9 cellular contexts compared by ENCODE assay signal in the genomic region with DNA sequence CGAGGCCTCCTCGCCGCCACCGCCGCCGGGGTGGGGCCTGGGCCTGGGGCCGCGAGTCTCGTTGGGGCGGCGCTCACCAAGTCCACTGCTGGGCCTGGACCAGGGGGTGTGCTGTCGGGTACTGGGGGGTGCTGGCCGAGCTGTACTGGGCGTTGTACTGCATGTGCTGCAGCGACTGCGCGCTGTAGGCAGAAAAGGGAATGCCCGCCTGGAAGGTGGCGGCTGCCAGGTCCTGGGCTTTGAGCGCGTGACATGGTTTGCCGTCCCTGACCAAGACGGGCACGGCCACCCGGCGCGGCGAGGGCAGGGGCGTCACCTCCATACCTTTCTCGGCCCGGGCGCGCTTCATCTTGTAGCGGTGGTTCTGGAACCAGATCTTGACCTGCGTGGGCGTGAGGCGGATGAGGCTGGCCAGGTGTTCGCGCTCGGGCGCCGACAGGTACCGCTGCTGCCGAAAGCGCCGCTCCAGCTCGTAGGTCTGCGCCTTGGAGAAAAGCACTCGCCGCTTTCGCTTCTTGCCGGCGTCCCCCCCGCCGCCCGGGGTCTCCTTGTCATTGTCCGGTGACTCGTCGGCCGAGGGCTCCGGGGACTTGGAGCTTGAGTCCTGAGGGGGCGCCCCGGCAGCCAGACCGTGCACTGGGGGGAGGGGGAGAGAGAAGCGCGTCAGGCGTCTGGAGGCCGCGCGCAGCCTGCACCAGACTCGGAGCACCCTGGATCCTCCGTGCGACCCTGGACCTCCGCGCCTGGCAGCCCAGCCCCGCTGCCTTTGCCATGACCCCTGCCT. TPM values are rescaled to one million over a fixed set of nuclear protein-coding genes. Genes with fewer than 3 reads are reported as not detected.
DNase-seq lines count a peak whose midpoint lies in the region; ATAC-seq and FAIRE-seq lines count a peak whose summit lies in the region.
"Had no signal": no experiment of that assay in that cellular context is flagged by ENCODE, and none has a peak within 500 bp of the region (broad histone marks: within the 10 kb centered on the region; RNA-seq: fewer than 3 reads in every experiment).

No MANE protein-coding gene starts in this region.

- H3K36me3 ChIP-seq in iPS-15b (ENCODE audit: control insufficient read depth, insufficient read depth, low read length) = no peaks in the 10 kb centered on the region

- peaks cover 24% of the 10 kb centered on the region for H3K4me1 Mint-ChIP-seq in activated CD4-positive, alpha-beta T cell treated with anti-CD3 and anti-CD28 coated beads, Interleukin-2, amount 10 ng/mL, durations not matched to agents 24 days and 14 days
- peaks cover 49% of the 10 kb centered on the region for H3K4me1 Mint-ChIP-seq in activated T-cell treated with anti-CD3 and anti-CD28 coated beads, Interleukin-2, amount 50 U/mL, for 72 hours (ENCODE audit: low read depth)
- peaks cover 34% of the 10 kb centered on the region for H3K4me1 Mint-ChIP-seq in stimulated activated effector memory CD8-positive, alpha-beta T cell treated with anti-CD3 and anti-CD28 coated beads, Interleukin-12 subunit alpha, Interleukin-12 subunit beta, amount 100 ng/mL, for 72 hours

- peak; percentile 65 for DNase-seq in activated CD4-positive, alpha-beta T cell treated with anti-CD3 and anti-CD28 coated beads, Interleukin-2, amount 10 ng/mL, durations not matched to agents 24 days and 14 days
- no peak for DNase-seq in activated CD4-positive, alpha-beta T cell treated with anti-CD3 and anti-CD28 coated beads, Interleukin-2, amount 50 U/mL, for 4 hours
- DNase-seq in activated T-cell treated with anti-CD3 and anti-CD28 coated beads, Interleukin-2, amount 50 U/mL, for 72 hours = no peak
- DNase-seq in stimulated activated effector memory CD8-positive, alpha-beta T cell treated with anti-CD3 and anti-CD28 coated beads, Interleukin-12 subunit alpha, Interleukin-12 subunit beta, amount 100 ng/mL, for 72 hours (ENCODE audit: low spot score in 2 of 2) = peak in 1 of 2 donors; percentile 55
- DNase-seq in urothelium cell line (ENCODE audit: low spot score) (no peak), NCI-H1092 (lab: John Stamatoyannopoulos, UW) (no peak)
- DNase-seq: foreskin melanocyte had no signal

- peaks cover 10% of the 10 kb centered on the region for H3K9me3 Mint-ChIP-seq in activated CD4-positive, alpha-beta T cell treated with anti-CD3 and anti-CD28 coated beads, Interleukin-2, amount 10 ng/mL, durations not matched to agents 24 days and 14 days
- no peaks in the 10 kb centered on the region for H3K9me3 Mint-ChIP-seq in activated T-cell treated with anti-CD3 and anti-CD28 coated beads, Interleukin-2, amount 50 U/mL, for 72 hours
- H3K9me3 Mint-ChIP-seq in stimulated activated effector memory CD8-positive, alpha-beta T cell treated with anti-CD3 and anti-CD28 coated beads, Interleukin-12 subunit alpha, Interleukin-12 subunit beta, amount 100 ng/mL, for 72 hours = no peaks in the 10 kb centered on the region

- H3K4me3 Mint-ChIP-seq in activated CD4-positive, alpha-beta T cell treated with anti-CD3 and anti-CD28 coated beads, Interleukin-2, amount 10 ng/mL, durations not matched to agents 24 days and 14 days = peak overlapping the region; percentile 54
- peak overlapping the region; percentile 77 to 79 for H3K4me3 Mint-ChIP-seq in activated T-cell treated with anti-CD3 and anti-CD28 coated beads, Interleukin-2, amount 50 U/mL, for 72 hours
- peak overlapping the region; percentile 55 for H3K4me3 Mint-ChIP-seq in stimulated activated effector memory CD8-positive, alpha-beta T cell treated with anti-CD3 and anti-CD28 coated beads, Interleukin-12 subunit alpha, Interleukin-12 subunit beta, amount 100 ng/mL, for 72 hours

- no peak for FAIRE-seq in urothelium cell line (lab: Jason Lieb, UNC)

- intact Hi-C loops in activated CD4-positive, alpha-beta T cell treated with anti-CD3 and anti-CD28 coated beads, Interleukin-2, amount 10 ng/mL, durations not matched to agents 24 days and 14 days (cut with micrococcal nuclease) = loop anchor here (2.0 kb wide), 1 partner anchor 189 kb away; no protein-coding TSS in a partner anchor

- ATAC-seq in activated T-cell treated with anti-CD3 and anti-CD28 coated beads, Interleukin-2, amount 50 U/mL, for 72 hours (replicated peaks in 1 of 2) = peak in 1 of 2 donors; percentile 14
- no peak for ATAC-seq in stimulated activated effector memory CD8-positive, alpha-beta T cell treated with anti-CD3 and anti-CD28 coated beads, Interleukin-12 subunit alpha, Interleukin-12 subunit beta, amount 100 ng/mL, for 72 hours
- no peak for ATAC-seq in GM18868 (IDR thresholded peaks at IDR 0.05; ENCODE audit: unreplicated experiment)

- H3K27me3 Mint-ChIP-seq in activated CD4-positive, alpha-beta T cell treated with anti-CD3 and anti-CD28 coated beads, Interleukin-2, amount 10 ng/mL, durations not matched to agents 24 days and 14 days = peaks cover 73% of the 10 kb centered on the region
- H3K27me3 Mint-ChIP-seq in activated T-cell treated with anti-CD3 and anti-CD28 coated beads, Interleukin-2, amount 50 U/mL, for 72 hours (ENCODE audit: low read depth) = peaks cover 68% of the 10 kb centered on the region

- H3K4me3 ChIP-seq in iPS-15b (ENCODE audit: low read depth, low read length) = peak overlapping the region; percentile 30

- no peaks in the 10 kb centered on the region for H3K9me3 ChIP-seq in iPS-15b (ENCODE audit: control insufficient read depth, insufficient read depth, low read length)

- peak overlapping the region; percentile 78 for H3K27ac Mint-ChIP-seq in activated CD4-positive, alpha-beta T cell treated with anti-CD3 and anti-CD28 coated beads, Interleukin-2, amount 10 ng/mL, durations not matched to agents 24 days and 14 days
- H3K27ac Mint-ChIP-seq in activated T-cell treated with anti-CD3 and anti-CD28 coated beads, Interleukin-2, amount 50 U/mL, for 72 hours = no peak overlapping the region
- no peak overlapping the region for H3K27ac Mint-ChIP-seq in stimulated activated effector memory CD8-positive, alpha-beta T cell treated with anti-CD3 and anti-CD28 coated beads, Interleukin-12 subunit alpha, Interleukin-12 subunit beta, amount 100 ng/mL, for 72 hours

- H3K27me3 ChIP-seq in iPS-15b (ENCODE audit: control insufficient read depth, insufficient read depth, low read length) = peaks cover 76% of the 10 kb centered on the region

- H3K36me3 Mint-ChIP-seq in activated CD4-positive, alpha-beta T cell treated with anti-CD3 and anti-CD28 coated beads, Interleukin-2, amount 10 ng/mL, durations not matched to agents 24 days and 14 days (ENCODE audit: low read depth) = peaks cover 9% of the 10 kb centered on the region
- peaks cover 0 to 4% of the 10 kb centered on the region in 2 donors for H3K36me3 Mint-ChIP-seq in activated T-cell treated with anti-CD3 and anti-CD28 coated beads, Interleukin-2, amount 50 U/mL, for 72 hours (ENCODE audit: insufficient read depth in 2 of 2)
- H3K36me3 Mint-ChIP-seq in stimulated activated effector memory CD8-positive, alpha-beta T cell treated with anti-CD3 and anti-CD28 coated beads, Interleukin-12 subunit alpha, Interleukin-12 subunit beta, amount 100 ng/mL, for 72 hours = no peaks in the 10 kb centered on the region

- peaks cover 13% of the 10 kb centered on the region for H3K4me1 ChIP-seq in iPS-15b (ENCODE audit: control insufficient read depth, insufficient read depth, low read length)

- no peak overlapping the region for H3K9ac ChIP-seq in iPS-15b (ENCODE audit: low read depth, low read length)

RNA-seq across cellular contexts. Expression of a gene that starts 1.8 kb away (rescaled TPM):
- not detected in 2 replicates for total RNA-seq in activated CD4-positive, alpha-beta T cell treated with anti-CD3 and anti-CD28 coated beads, Interleukin-2, amount 10 ng/mL, durations not matched to agents 24 days and 14 days
- not detected for total RNA-seq in activated T-cell treated with anti-CD3 and anti-CD28 coated beads, Interleukin-2, amount 50 U/mL, for 72 hours
